In genomic region chr1:9573723-9574122, GRCh38 we compare ENCODE assay signal across 9 cellular contexts. TPM values are rescaled to one million over a fixed set of nuclear protein-coding genes. Genes with fewer than 3 reads are reported as not detected.
A peak's percentile ranks its signal among the peaks of the same experiment; 100 is the strongest.
DNase-seq lines count a peak whose midpoint lies in the region; FAIRE-seq and TF ChIP-seq lines count a peak whose summit lies in the region.
"Had no signal": no experiment of that assay in that cellular context is flagged by ENCODE, and none has a peak within 500 bp of the region (broad histone marks: within the 10 kb centered on the region; RNA-seq: fewer than 3 reads in every experiment).

No MANE protein-coding gene starts in this region.

- no peaks in the 10 kb centered on the region for H3K79me2 ChIP-seq in Loucy (ENCODE audit: insufficient read depth, low read length)
- no peaks in the 10 kb centered on the region for H3K79me2 ChIP-seq in mesendoderm (ENCODE audit: control insufficient read depth, insufficient read depth, low read length)

- no peak overlapping the region for H3K27ac ChIP-seq in mesendoderm (ENCODE audit: low read depth, low read length)
- H3K27ac ChIP-seq: epithelial cell of prostate had no signal

- no peak overlapping the region for H4K8ac ChIP-seq in mesendoderm (ENCODE audit: low read depth, low read length)

- no peaks in the 10 kb centered on the region for H3K9me3 ChIP-seq in Loucy (ENCODE audit: insufficient read depth, low read depth, low read length)

- peak; percentile 47 for TF ChIP-seq CTCF in Loucy (conservative IDR thresholded peaks at IDR 0.05; ENCODE audit: low read length)
- peak; percentile 15 for TF ChIP-seq CTCF in bronchial epithelial cell (IDR thresholded peaks at IDR 0.05; ENCODE audit: insufficient read depth, low read length, severe bottlenecking)

- FAIRE-seq in bronchial epithelial cell (lab: Jason Lieb, UNC): no peak

- no peak overlapping the region for H2BK15ac ChIP-seq in mesendoderm (replicated peaks; ENCODE audit: low read depth)

- H3K4me1 ChIP-seq in Loucy (ENCODE audit: insufficient read depth, low read length, poor library complexity, severe bottlenecking) (no peaks in the 10 kb centered on the region), mesendoderm (ENCODE audit: control insufficient read depth, low read depth, low read length) (no peaks in the 10 kb centered on the region)

- H2AK5ac ChIP-seq in mesendoderm (ENCODE audit: low read length): no peak overlapping the region

- no peak overlapping the region for H3K4ac ChIP-seq in mesendoderm (ENCODE audit: low read depth, low read length)

- H3K27ac Mint-ChIP-seq in activated T-helper 1 cell treated with anti-CD3 and anti-CD28 coated beads, Interleukin-12 subunit alpha, Interleukin-12 subunit beta, Interleukin-2, Interleukin-4 antibody, amounts not matched to agents 30 ng/mL and 10 ng/mL and 1 ng/mL, durations not matched to agents 14 hours and 24 hours and 36 hours: no peak overlapping the region

- H4K5ac ChIP-seq in mesendoderm (ENCODE audit: low read length): no peak overlapping the region

- no peak overlapping the region for H3K18ac ChIP-seq in mesendoderm (ENCODE audit: low read length)

- no peaks in the 10 kb centered on the region for H3K79me1 ChIP-seq in mesendoderm (ENCODE audit: low read length)

- H3K27me3 ChIP-seq in Loucy (ENCODE audit: insufficient read depth, low read length, poor library complexity, severe bottlenecking) (no peaks in the 10 kb centered on the region), bronchial epithelial cell (ENCODE audit: control insufficient read depth, insufficient read depth, low read length) (no peaks in the 10 kb centered on the region), mesendoderm (ENCODE audit: insufficient read depth, low read length, poor library complexity) (no peaks in the 10 kb centered on the region)

- H2AFZ ChIP-seq in Loucy (ENCODE audit: low read length): no peak overlapping the region

- H2BK5ac ChIP-seq in mesendoderm (ENCODE audit: low read length): no peak overlapping the region

- H3K36me3 Mint-ChIP-seq in activated T-helper 1 cell treated with anti-CD3 and anti-CD28 coated beads, Interleukin-12 subunit alpha, Interleukin-12 subunit beta, Interleukin-2, Interleukin-4 antibody, amounts not matched to agents 30 ng/mL and 10 ng/mL and 1 ng/mL, durations not matched to agents 14 hours and 24 hours and 36 hours (ENCODE audit: low read depth): peaks cover 37% of the 10 kb centered on the region

- H3K4me2 ChIP-seq in Loucy (ENCODE audit: low read depth, low read length, poor library complexity, severe bottlenecking) (no peak overlapping the region), mesendoderm (ENCODE audit: low read length) (no peak overlapping the region)

- H3K4me3 ChIP-seq in Loucy (ENCODE audit: low read length, poor library complexity, severe bottlenecking) (no peak overlapping the region), bronchial epithelial cell (ENCODE audit: low read depth, low read length) (no peak overlapping the region), mesendoderm (ENCODE audit: low read length) (no peak overlapping the region)

- no peak overlapping the region for H3K4me3 Mint-ChIP-seq in activated T-helper 1 cell treated with anti-CD3 and anti-CD28 coated beads, Interleukin-12 subunit alpha, Interleukin-12 subunit beta, Interleukin-2, Interleukin-4 antibody, amounts not matched to agents 30 ng/mL and 10 ng/mL and 1 ng/mL, durations not matched to agents 14 hours and 24 hours and 36 hours

- no peaks in the 10 kb centered on the region for H3K9me3 Mint-ChIP-seq in activated T-helper 1 cell treated with anti-CD3 and anti-CD28 coated beads, Interleukin-12 subunit alpha, Interleukin-12 subunit beta, Interleukin-2, Interleukin-4 antibody, amounts not matched to agents 30 ng/mL and 10 ng/mL and 1 ng/mL, durations not matched to agents 14 hours and 24 hours and 36 hours

- no peak overlapping the region for H3K56ac ChIP-seq in mesendoderm (ENCODE audit: low read length)

- H3K9me2 ChIP-seq in Loucy (replicated peaks; ENCODE audit: low read depth, low read length): no peaks in the 10 kb centered on the region

- no peaks in the 10 kb centered on the region for H3K27me3 Mint-ChIP-seq in activated T-helper 1 cell treated with anti-CD3 and anti-CD28 coated beads, Interleukin-12 subunit alpha, Interleukin-12 subunit beta, Interleukin-2, Interleukin-4 antibody, amounts not matched to agents 30 ng/mL and 10 ng/mL and 1 ng/mL, durations not matched to agents 14 hours and 24 hours and 36 hours (ENCODE audit: insufficient read depth)

- WGBS in mesendoderm (ENCODE audit: extremely low coverage, insufficient coverage, low lambda C conversion rate): no CpG with 5 or more reads among the region's 2 CpGs

- intact Hi-C loops in activated T-helper 1 cell treated with anti-CD3 and anti-CD28 coated beads, Interleukin-12 subunit alpha, Interleukin-12 subunit beta, Interleukin-2, Interleukin-4 antibody, amounts not matched to agents 30 ng/mL and 10 ng/mL and 1 ng/mL, durations not matched to agents 14 hours and 24 hours and 36 hours (cut with micrococcal nuclease): loop anchor here (1.0 kb wide), 1 partner anchor 78 kb away; no protein-coding TSS in a partner anchor

- DNase-seq in COR-L47 (lab: John Stamatoyannopoulos, UW): peak; percentile 18
- DNase-seq in bronchial epithelial cell (ENCODE audit: low read depth): no peak
- DNase-seq in mesendoderm: peak; percentile 67
- no peak for DNase-seq in activated T-helper 1 cell treated with anti-CD3 and anti-CD28 coated beads, Interleukin-12 subunit alpha, Interleukin-12 subunit beta, Interleukin-2, Interleukin-4 antibody, amounts not matched to agents 30 ng/mL and 10 ng/mL and 1 ng/mL, durations not matched to agents 14 hours and 24 hours and 36 hours (ENCODE audit: low spot score)
- DNase-seq in A172 (ENCODE audit: low spot score): no peak
- DNase-seq in RKO (ENCODE audit: low spot score): no peak
- DNase-seq in SKM-1 treated with dmso at 0.1 percent for 144 hours (lab: John Stamatoyannopoulos, UW; ENCODE audit: unreplicated experiment): no peak

- no peaks in the 10 kb centered on the region for H3K4me1 Mint-ChIP-seq in activated T-helper 1 cell treated with anti-CD3 and anti-CD28 coated beads, Interleukin-12 subunit alpha, Interleukin-12 subunit beta, Interleukin-2, Interleukin-4 antibody, amounts not matched to agents 30 ng/mL and 10 ng/mL and 1 ng/mL, durations not matched to agents 14 hours and 24 hours and 36 hours (ENCODE audit: low read depth)

- H3K9ac ChIP-seq in Loucy (ENCODE audit: low read depth, low read length, poor library complexity, severe bottlenecking) (no peak overlapping the region), mesendoderm (ENCODE audit: low read length) (no peak overlapping the region)

- H3F3A ChIP-seq in Loucy (ENCODE audit: low read depth): no peaks in the 10 kb centered on the region

- no peak overlapping the region for H3K23ac ChIP-seq in mesendoderm (ENCODE audit: low read length)

- H2BK120ac ChIP-seq in mesendoderm (ENCODE audit: low read depth, low read length): no peak overlapping the region

- H4K20me1 ChIP-seq in Loucy (ENCODE audit: insufficient read depth, low read length, poor library complexity, severe bottlenecking): no peaks in the 10 kb centered on the region

- H3K36me3 ChIP-seq in Loucy (ENCODE audit: insufficient read depth, low read length) (peaks cover 76% of the 10 kb centered on the region; the same call in 1 of the 2 replicates), bronchial epithelial cell (ENCODE audit: control insufficient read depth, insufficient read depth, low read length) (peaks cover 4% of the 10 kb centered on the region), mesendoderm (ENCODE audit: control insufficient read depth, insufficient read depth, low read length) (peaks cover 3% of the 10 kb centered on the region)

RNA-seq across cellular contexts. Expression of gene TMEM201, which starts 15.0 kb away (rescaled TPM):
- total RNA-seq in bronchial epithelial cell: 1.2 and 1.8 TPM in 2 replicates
- polyA plus RNA-seq in mesendoderm (2013, experiment 1 of 2): 16.6 TPM
- 16.0 TPM for polyA plus RNA-seq in mesendoderm (2013, experiment 2 of 2)
- 36.7 and 38.7 TPM in 2 replicates for total RNA-seq in activated T-helper 1 cell treated with anti-CD3 and anti-CD28 coated beads, Interleukin-12 subunit alpha, Interleukin-12 subunit beta, Interleukin-2, Interleukin-4 antibody, amounts not matched to agents 30 ng/mL and 10 ng/mL and 1 ng/mL, durations not matched to agents 14 hours and 24 hours and 36 hours
- 5.6 and 8.9 TPM in 2 replicates for total RNA-seq in A172 (2014; rRNA removed; shearing (Covaris generic))

RNA-seq across cellular contexts. Expression of gene SLC25A33, which starts 34.5 kb away (rescaled TPM):
- 4.7 and 9.5 TPM in 2 replicates for total RNA-seq in bronchial epithelial cell
- polyA plus RNA-seq in mesendoderm (2013, experiment 1 of 2): 13.1 TPM
- polyA plus RNA-seq in mesendoderm (2013, experiment 2 of 2): 13.0 TPM
- total RNA-seq in activated T-helper 1 cell treated with anti-CD3 and anti-CD28 coated beads, Interleukin-12 subunit alpha, Interleukin-12 subunit beta, Interleukin-2, Interleukin-4 antibody, amounts not matched to agents 30 ng/mL and 10 ng/mL and 1 ng/mL, durations not matched to agents 14 hours and 24 hours and 36 hours: 12.5 and 13.5 TPM in 2 replicates
- total RNA-seq in A172 (2014; rRNA removed; shearing (Covaris generic)): 8.2 and 12.4 TPM in 2 replicates

Comparison
In these comparisons a context has a peak if more than half of its experiments do, and no peak if none do; other contexts are left out.
1. DNase-seq: peak in COR-L47 (single experiment) and mesendoderm (single experiment); none in bronchial epithelial cell (single experiment), activated T-helper 1 cell treated with anti-CD3 and anti-CD28 coated beads, Interleukin-12 subunit alpha, Interleukin-12 subunit beta, Interleukin-2, Interleukin-4 antibody, amounts not matched to agents 30 ng/mL and 10 ng/mL and 1 ng/mL, durations not matched to agents 14 hours and 24 hours and 36 hours (single experiment), A172 (single experiment), RKO (single experiment) and SKM-1 treated with dmso at 0.1 percent for 144 hours (single experiment).